Comparison of ENCODE assay signal across 6 cellular contexts in genomic region chr9:128703616-128704355, GRCh38. TPM values are rescaled to one million over a fixed set of nuclear protein-coding genes. Genes with fewer than 3 reads are reported as not detected.
DNase-seq lines count a peak whose midpoint lies in the region; ATAC-seq lines count a peak whose summit lies in the region.

No MANE protein-coding gene starts in this region.

- ATAC-seq in GM18520 (IDR thresholded peaks at IDR 0.05; ENCODE audit: unreplicated experiment) (no peak), GM19328 (IDR thresholded peaks at IDR 0.05; ENCODE audit: unreplicated experiment) (no peak)

- intact Hi-C loops in CD4-positive, alpha-beta memory T cell (cut with micrococcal nuclease) = loop anchor here (2.0 kb wide), 1 partner anchor 15 kb away; the partner anchor contains the start of gene SET
- intact Hi-C loops in activated T-helper 2 cell treated with anti-CD3 and anti-CD28 coated beads, Interferon-gamma antibody, Interleukin-2, Interleukin-4, amounts not matched to agents 10 μg/mL and 5 μg/mL and 100 μg/mL, durations not matched to agents 14 hours and 24 hours and 36 hours (cut with micrococcal nuclease) = loop anchor here (2.0 kb wide), 1 partner anchor 15 kb away; the partner anchor contains the start of gene SET

- H2AFZ ChIP-seq in mesenchymal stem cell (ENCODE audit: low read depth, low read length) = peak overlapping the region; percentile 20

- POLR2A ChIA-PET in CD4-positive, alpha-beta memory T cell (lab: Charles Lee; ENCODE audit: partially characterized antibody) = interaction anchor here (1.2 kb wide), 1 partner anchor 20 kb away, joined by 5 read pairs; the partner anchor contains the start of gene ZDHHC12

- H2BK15ac ChIP-seq in mesenchymal stem cell (ENCODE audit: low read depth, poor library complexity, severe bottlenecking) = no peak overlapping the region

- H3K36me3 Mint-ChIP-seq in CD4-positive, alpha-beta memory T cell = no peaks in the 10 kb centered on the region
- H3K36me3 Mint-ChIP-seq in activated T-helper 2 cell treated with anti-CD3 and anti-CD28 coated beads, Interferon-gamma antibody, Interleukin-2, Interleukin-4, amounts not matched to agents 10 μg/mL and 5 μg/mL and 100 μg/mL, durations not matched to agents 14 hours and 24 hours and 36 hours (ENCODE audit: low read depth) = no peaks in the 10 kb centered on the region

- H3K4me1 ChIP-seq in CD4-positive, alpha-beta memory T cell (ENCODE audit: insufficient read depth, low read length) = peaks cover 10% of the 10 kb centered on the region
- H3K4me1 ChIP-seq in mesenchymal stem cell (ENCODE audit: control insufficient read depth, insufficient read depth, low read depth, low read length) = peaks cover 15% of the 10 kb centered on the region

- no peak overlapping the region for H3K18ac ChIP-seq in mesenchymal stem cell (ENCODE audit: low read depth in 1 of 2, low read length in 2 of 2)

- H3K27me3 ChIP-seq in CD4-positive, alpha-beta memory T cell (ENCODE audit: insufficient read depth, low read length) = no peaks in the 10 kb centered on the region
- H3K27me3 ChIP-seq in mesenchymal stem cell (ENCODE audit: control insufficient read depth in 1 of 2, insufficient read depth in 1 of 2, low read length in 2 of 2) = no peaks in the 10 kb centered on the region

- H3K9me3 ChIP-seq in CD4-positive, alpha-beta memory T cell (ENCODE audit: control insufficient read depth in 1 of 2, low read length in 2 of 2) = no peaks in the 10 kb centered on the region
- no peaks in the 10 kb centered on the region for H3K9me3 ChIP-seq in mesenchymal stem cell (ENCODE audit: control insufficient read depth, low read length)

- no peak overlapping the region for H2AK5ac ChIP-seq in mesenchymal stem cell (ENCODE audit: low read length, severe bottlenecking)

- peaks cover 2 to 19% (median 11%) of the 10 kb centered on the region in 4 donors for H3K4me1 Mint-ChIP-seq in CD4-positive, alpha-beta memory T cell
- peaks cover 14% of the 10 kb centered on the region for H3K4me1 Mint-ChIP-seq in activated T-helper 2 cell treated with anti-CD3 and anti-CD28 coated beads, Interferon-gamma antibody, Interleukin-2, Interleukin-4, amounts not matched to agents 10 μg/mL and 5 μg/mL and 100 μg/mL, durations not matched to agents 14 hours and 24 hours and 36 hours (ENCODE audit: low read depth)

- H2BK12ac ChIP-seq in mesenchymal stem cell (ENCODE audit: low read length in 2 of 2) = peak overlapping the region in 1 of 2 experiments; percentile 10

- peak overlapping the region; percentile 38 for H3K27ac ChIP-seq in CD4-positive, alpha-beta memory T cell (ENCODE audit: low read depth, low read length)
- H3K27ac ChIP-seq in mesenchymal stem cell (ENCODE audit: low read length, poor library complexity, severe bottlenecking) = no peak overlapping the region

- no peak overlapping the region for H2BK5ac ChIP-seq in mesenchymal stem cell (ENCODE audit: low read depth, low read length, poor library complexity, severe bottlenecking)

- H3K4ac ChIP-seq in mesenchymal stem cell (ENCODE audit: low read depth in 1 of 2, low read length in 2 of 2) = no peak overlapping the region

- CTCF ChIA-PET in CD4-positive, alpha-beta memory T cell (lab: Charles Lee; ENCODE audit: partially characterized antibody) = no interaction called here

- no peaks in the 10 kb centered on the region for H3K36me3 ChIP-seq in CD4-positive, alpha-beta memory T cell (ENCODE audit: insufficient read depth, low read length)
- H3K36me3 ChIP-seq in mesenchymal stem cell (ENCODE audit: control insufficient read depth in 1 of 2, insufficient read depth in 2 of 2, low read depth in 1 of 2, low read length in 2 of 2) = peaks cover 0 to 9% of the 10 kb centered on the region in 2 experiments

- no peak overlapping the region for H3K14ac ChIP-seq in mesenchymal stem cell (ENCODE audit: low read length in 2 of 2)

- no peak overlapping the region for H2BK120ac ChIP-seq in mesenchymal stem cell (ENCODE audit: low read depth, low read length)

- peak overlapping the region in 4 of 7 donors; percentile 52 to 94 (median 70) for H3K27ac Mint-ChIP-seq in CD4-positive, alpha-beta memory T cell
- H3K27ac Mint-ChIP-seq in activated T-helper 2 cell treated with anti-CD3 and anti-CD28 coated beads, Interferon-gamma antibody, Interleukin-2, Interleukin-4, amounts not matched to agents 10 μg/mL and 5 μg/mL and 100 μg/mL, durations not matched to agents 14 hours and 24 hours and 36 hours = peak overlapping the region; percentile 70

- no peak for DNase-seq in CD4-positive, alpha-beta memory T cell
- no peak for DNase-seq in activated T-helper 2 cell treated with anti-CD3 and anti-CD28 coated beads, Interferon-gamma antibody, Interleukin-2, Interleukin-4, amounts not matched to agents 10 μg/mL and 5 μg/mL and 100 μg/mL, durations not matched to agents 14 hours and 24 hours and 36 hours (ENCODE audit: low spot score)
- DNase-seq in mesenchymal stem cell (no peak), AG08395 (ENCODE audit: low spot score) (no peak)

- no peak overlapping the region for H3K4me3 ChIP-seq in CD4-positive, alpha-beta memory T cell (ENCODE audit: low read length in 2 of 2)
- H3K4me3 ChIP-seq in mesenchymal stem cell (ENCODE audit: insufficient read depth in 1 of 2, low read depth in 1 of 2, low read length in 2 of 2) = no peak overlapping the region

- peak overlapping the region; percentile 61 to 83 (median 76) for H3K4me3 Mint-ChIP-seq in CD4-positive, alpha-beta memory T cell
- peak overlapping the region; percentile 85 for H3K4me3 Mint-ChIP-seq in activated T-helper 2 cell treated with anti-CD3 and anti-CD28 coated beads, Interferon-gamma antibody, Interleukin-2, Interleukin-4, amounts not matched to agents 10 μg/mL and 5 μg/mL and 100 μg/mL, durations not matched to agents 14 hours and 24 hours and 36 hours (ENCODE audit: low read depth)

- H3K9me3 Mint-ChIP-seq in CD4-positive, alpha-beta memory T cell = peaks cover 0 to 2% (median 0%) of the 10 kb centered on the region in 8 donors
- no peaks in the 10 kb centered on the region for H3K9me3 Mint-ChIP-seq in activated T-helper 2 cell treated with anti-CD3 and anti-CD28 coated beads, Interferon-gamma antibody, Interleukin-2, Interleukin-4, amounts not matched to agents 10 μg/mL and 5 μg/mL and 100 μg/mL, durations not matched to agents 14 hours and 24 hours and 36 hours

- no peak overlapping the region for H4K8ac ChIP-seq in mesenchymal stem cell (ENCODE audit: low read length)

- H3K79me1 ChIP-seq in mesenchymal stem cell (replicated peaks; ENCODE audit: low read length, poor library complexity, severe bottlenecking) = peaks cover 6% of the 10 kb centered on the region

- H3K23ac ChIP-seq in mesenchymal stem cell (ENCODE audit: low read length in 2 of 2) = peak overlapping the region in 1 of 2 experiments; percentile 5

- H3K9ac ChIP-seq in mesenchymal stem cell (ENCODE audit: low read length) = no peak overlapping the region

- WGBS in mesenchymal stem cell = 85% methylated on average over 31 of the region's 31 CpGs

- H4K91ac ChIP-seq in mesenchymal stem cell (ENCODE audit: low read length) = no peak overlapping the region

- no peaks in the 10 kb centered on the region for H3K27me3 Mint-ChIP-seq in CD4-positive, alpha-beta memory T cell
- H3K27me3 Mint-ChIP-seq in activated T-helper 2 cell treated with anti-CD3 and anti-CD28 coated beads, Interferon-gamma antibody, Interleukin-2, Interleukin-4, amounts not matched to agents 10 μg/mL and 5 μg/mL and 100 μg/mL, durations not matched to agents 14 hours and 24 hours and 36 hours (ENCODE audit: low read depth) = no peaks in the 10 kb centered on the region

- H3K4me2 ChIP-seq in mesenchymal stem cell (ENCODE audit: low read length, poor library complexity, severe bottlenecking) = peak overlapping the region; percentile 84

RNA-seq across cellular contexts. Expression of gene PKN3, which starts 1.5 kb away (rescaled TPM):
- total RNA-seq in CD4-positive, alpha-beta memory T cell = 1 to 10 TPM; 1.7 to 2.6 TPM
- 1 to 10 TPM in 1 of 2 donors, under 1 TPM in 1; 0.48 to 1.3 TPM for polyA plus RNA-seq in CD4-positive, alpha-beta memory T cell
- total RNA-seq in activated T-helper 2 cell treated with anti-CD3 and anti-CD28 coated beads, Interferon-gamma antibody, Interleukin-2, Interleukin-4, amounts not matched to agents 10 μg/mL and 5 μg/mL and 100 μg/mL, durations not matched to agents 14 hours and 24 hours and 36 hours = 25.4 and 28.0 TPM in 2 replicates
- polyA plus RNA-seq in mesenchymal stem cell (2013, experiment 1 of 2) = 2.0 TPM
- polyA plus RNA-seq in mesenchymal stem cell (2013, experiment 2 of 2) = 2.0 TPM

RNA-seq across cellular contexts. Expression of gene SET, which starts 14.8 kb away (rescaled TPM):
- total RNA-seq in CD4-positive, alpha-beta memory T cell = 100 to 1,000 TPM; 261 to 264 TPM
- polyA plus RNA-seq in CD4-positive, alpha-beta memory T cell = 100 to 1,000 TPM; 132 to 191 TPM
- 749 and 756 TPM in 2 replicates for total RNA-seq in activated T-helper 2 cell treated with anti-CD3 and anti-CD28 coated beads, Interferon-gamma antibody, Interleukin-2, Interleukin-4, amounts not matched to agents 10 μg/mL and 5 μg/mL and 100 μg/mL, durations not matched to agents 14 hours and 24 hours and 36 hours
- polyA plus RNA-seq in mesenchymal stem cell (2013, experiment 1 of 2) = 293 TPM
- 300 TPM for polyA plus RNA-seq in mesenchymal stem cell (2013, experiment 2 of 2)

RNA-seq across cellular contexts. Expression of gene ZDHHC12, which starts 20.1 kb away (rescaled TPM):
- 10 to 100 TPM; 24.6 to 25.7 TPM for total RNA-seq in CD4-positive, alpha-beta memory T cell
- polyA plus RNA-seq in CD4-positive, alpha-beta memory T cell = 10 to 100 TPM; 57.6 to 75.7 TPM
- total RNA-seq in activated T-helper 2 cell treated with anti-CD3 and anti-CD28 coated beads, Interferon-gamma antibody, Interleukin-2, Interleukin-4, amounts not matched to agents 10 μg/mL and 5 μg/mL and 100 μg/mL, durations not matched to agents 14 hours and 24 hours and 36 hours = 51.7 and 53.2 TPM in 2 replicates
- polyA plus RNA-seq in mesenchymal stem cell (2013, experiment 1 of 2) = 28.9 TPM
- polyA plus RNA-seq in mesenchymal stem cell (2013, experiment 2 of 2) = 26.9 TPM

RNA-seq across cellular contexts. Expression of gene DYNC2I2, which starts 47.1 kb away (rescaled TPM):
- total RNA-seq in CD4-positive, alpha-beta memory T cell = 1 to 10 TPM; 4.3 to 4.6 TPM
- 1 to 10 TPM; 1.7 to 2.4 TPM for polyA plus RNA-seq in CD4-positive, alpha-beta memory T cell
- 41.7 and 43.5 TPM in 2 replicates for total RNA-seq in activated T-helper 2 cell treated with anti-CD3 and anti-CD28 coated beads, Interferon-gamma antibody, Interleukin-2, Interleukin-4, amounts not matched to agents 10 μg/mL and 5 μg/mL and 100 μg/mL, durations not matched to agents 14 hours and 24 hours and 36 hours
- polyA plus RNA-seq in mesenchymal stem cell (2013, experiment 1 of 2) = 16.5 TPM
- 16.2 TPM for polyA plus RNA-seq in mesenchymal stem cell (2013, experiment 2 of 2)
